ENCODE assay signal across 8 cellular contexts in the genomic region with DNA sequence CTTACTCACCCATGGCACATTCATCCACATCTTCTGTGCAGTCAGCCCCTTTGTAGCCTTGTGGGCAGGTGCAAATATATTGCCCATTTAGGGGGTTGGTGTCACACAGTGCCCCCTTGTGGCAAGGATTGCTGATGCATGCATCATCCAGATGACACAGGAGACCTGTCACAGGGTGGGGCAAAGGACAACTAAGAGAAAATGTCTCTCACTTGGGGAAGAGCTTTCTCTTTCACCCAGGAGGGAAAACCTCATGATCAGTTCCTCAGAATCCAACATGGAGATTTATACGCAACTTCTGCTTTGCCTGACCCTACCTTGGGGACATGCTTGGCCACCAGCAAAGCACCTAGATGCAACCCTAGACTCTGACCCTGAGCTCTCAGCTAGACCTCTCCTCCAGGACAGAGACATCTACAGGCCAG.
DNase-seq lines count a peak whose midpoint lies in the region; ATAC-seq and TF ChIP-seq lines count a peak whose summit lies in the region.

No MANE protein-coding gene starts in this region.

- H3K9ac ChIP-seq in smooth muscle cell (ENCODE audit: low read depth): no peak overlapping the region

- peaks cover 17% of the 10 kb centered on the region for H4K20me1 ChIP-seq in smooth muscle cell (ENCODE audit: low read depth)

- TF ChIP-seq CTCF in smooth muscle cell (IDR thresholded peaks at IDR 0.05; ENCODE audit: borderline replicate concordance, insufficient read depth, poor library complexity, severe bottlenecking): peak; percentile 76

- H3K36me3 ChIP-seq in smooth muscle cell (ENCODE audit: low read depth): peaks cover 10% of the 10 kb centered on the region

- intact Hi-C loops in Right ventricle myocardium superior (cut with DNase I): no loop called here

- H2AFZ ChIP-seq in smooth muscle cell (ENCODE audit: low read depth): no peak overlapping the region

- TF ChIP-seq POLR2A in GM18505 (IDR thresholded peaks at IDR 0.05; ENCODE audit: borderline replicate concordance, extremely low read depth, insufficient read depth, insufficient read length): no peak

- H3K27me3 ChIP-seq in smooth muscle cell (ENCODE audit: low read depth): no peaks in the 10 kb centered on the region

- H3K9me3 ChIP-seq in smooth muscle cell (replicated peaks; ENCODE audit: low read depth): no peaks in the 10 kb centered on the region

- peak overlapping the region; percentile 26 for H3K27ac ChIP-seq in smooth muscle cell (ENCODE audit: low read depth)

- H3K4me2 ChIP-seq in smooth muscle cell: no peak overlapping the region

- 90% methylated on average over 1 of the region's 1 CpG for WGBS in smooth muscle cell (ENCODE audit: low lambda C conversion rate)

- DNase-seq in AG08396 (ENCODE audit: low spot score) (peak; percentile 8), SHP77 (lab: John Stamatoyannopoulos, UW) (peak; percentile 29 to 38), Right ventricle myocardium superior (peak; percentile 54), smooth muscle cell (lab: John Stamatoyannopoulos, UW; ENCODE audit: unreplicated experiment) (no peak), DMS114 treated with DMSO at 0.1 percent for 48 hours (lab: John Stamatoyannopoulos, UW; ENCODE audit: unreplicated experiment) (no peak)
- DNase-seq in activated T-helper 9 cell treated with anti-CD3 and anti-CD28 coated beads, Interleukin-2, amount 50 U/mL, for 16 hours (ENCODE audit: low read depth): peak; percentile 64

- ATAC-seq in GM18505 (IDR thresholded peaks at IDR 0.05; ENCODE audit: unreplicated experiment) (peak; percentile 71), HG03342 (IDR thresholded peaks at IDR 0.05; ENCODE audit: unreplicated experiment) (peak; percentile 88), Right ventricle myocardium superior (ENCODE audit: poor library complexity) (peak; percentile 60)

- H3K4me3 ChIP-seq in smooth muscle cell: no peak overlapping the region

- no peaks in the 10 kb centered on the region for H3F3A ChIP-seq in smooth muscle cell (ENCODE audit: low read depth)

- no peaks in the 10 kb centered on the region for H3K4me1 ChIP-seq in smooth muscle cell (ENCODE audit: low read depth)

- no peaks in the 10 kb centered on the region for H3K79me2 ChIP-seq in smooth muscle cell (ENCODE audit: low read depth)

Comparison
In these comparisons a context has a peak if more than half of its experiments do, and no peak if none do; other contexts are left out.
1. DNase-seq: peak in AG08396 (single experiment), SHP77 (2 of 2), activated T-helper 9 cell treated with anti-CD3 and anti-CD28 coated beads, Interleukin-2, amount 50 U/mL, for 16 hours (single experiment) and Right ventricle myocardium superior (single experiment); none in smooth muscle cell (single experiment) and DMS114 treated with DMSO at 0.1 percent for 48 hours (single experiment).
2. Peak in every context shown above with its lines, with median percentiles within 50 percentile points of each other: ATAC-seq.